In the genomic region with DNA sequence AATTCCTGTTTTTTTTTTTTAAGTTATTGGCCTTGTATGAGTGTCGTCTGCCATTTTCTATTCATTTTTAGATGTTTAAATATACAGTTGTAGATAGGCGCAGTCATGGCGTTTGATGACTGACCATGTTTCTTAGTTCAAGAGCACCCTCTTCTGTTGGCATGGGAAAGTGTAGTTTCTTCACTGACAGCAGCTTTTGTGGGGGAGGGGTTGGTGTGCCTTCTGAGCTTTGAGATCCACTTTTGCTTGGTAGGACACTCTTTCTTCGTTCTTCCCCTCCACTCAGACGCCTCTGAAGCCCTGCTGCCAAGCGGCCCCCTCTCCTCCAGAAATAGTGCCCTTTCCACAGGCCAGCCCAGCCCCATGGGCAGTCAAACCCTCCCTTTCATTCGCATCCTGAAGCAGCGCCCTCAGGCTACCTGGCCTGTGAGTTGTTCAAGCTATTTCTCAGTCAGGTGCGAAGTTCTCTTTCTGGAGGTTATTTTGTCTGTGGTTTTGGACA, we compare ENCODE assay signal across 8 cellular contexts.
DNase-seq lines count a peak whose midpoint lies in the region; TF ChIP-seq lines count a peak whose summit lies in the region.

No MANE protein-coding gene starts in this region.

- H3K27me3 ChIP-seq in uterus, result no peaks in the 10 kb centered on the region

- intact Hi-C loops in uterus (cut with DNase I; ENCODE audit: low total_unique reads), result loop anchor here (10.0 kb wide), 1 partner anchor 826 kb away; no protein-coding TSS in a partner anchor

- TF ChIP-seq CTCF in fibroblast of mammary gland (conservative IDR thresholded peaks at IDR 0.05; ENCODE audit: control insufficient read depth, insufficient read depth, low read depth, low read length) (peak; percentile 87), nephron progenitor cell (IDR thresholded peaks at IDR 0.05) (peak; percentile 72), uterus (IDR thresholded peaks at IDR 0.05) (peak; percentile 70 to 90 (median 79))

- TF ChIP-seq POLR2A in uterus (IDR thresholded peaks at IDR 0.05), result no peak

- H3K9me3 ChIP-seq in uterus, result no peaks in the 10 kb centered on the region

- H3K27me3 Mint-ChIP-seq in nephron progenitor cell (ENCODE audit: low read depth, poor library complexity), result no peaks in the 10 kb centered on the region

- peaks cover 4% of the 10 kb centered on the region for H3K36me3 Mint-ChIP-seq in nephron progenitor cell (ENCODE audit: low read depth)

- no peak overlapping the region for H3K4me3 ChIP-seq in fibroblast of mammary gland (ENCODE audit: control insufficient read depth, low read depth, low read length)
- H3K4me3 ChIP-seq in uterus, result no peak overlapping the region

- H3K4me3 Mint-ChIP-seq in nephron progenitor cell, result no peak overlapping the region

- H3K36me3 ChIP-seq in uterus, result no peaks in the 10 kb centered on the region

- H3K4me1 Mint-ChIP-seq in nephron progenitor cell, result peaks cover 46% of the 10 kb centered on the region

- DNase-seq in GM04504 (ENCODE audit: low read depth) (peak; percentile 53), HPDE6-E6E7 (ENCODE audit: extremely low spot score) (peak; percentile 79), NCI-H526 (lab: John Stamatoyannopoulos, UW) (peak; percentile 72 to 85), fibroblast of mammary gland (ENCODE audit: low read depth) (peak; percentile 90), nephron progenitor cell (peak; percentile 66), uterus (peak; percentile 66 to 78), T-helper 9 cell (no peak)
- peak; percentile 62 for DNase-seq in activated CD8-positive, alpha-beta memory T cell treated with anti-CD3 and anti-CD28 coated beads for 24 hours

- peaks cover 4% of the 10 kb centered on the region for H3K9me3 Mint-ChIP-seq in nephron progenitor cell

- peak overlapping the region; percentile 25 to 64 for H3K27ac ChIP-seq in uterus

- peak overlapping the region; percentile 43 for H3K27ac Mint-ChIP-seq in nephron progenitor cell

- H3K4me1 ChIP-seq in uterus, result no peaks in the 10 kb centered on the region
